8 cellular contexts compared by ENCODE assay signal in the genomic region with DNA sequence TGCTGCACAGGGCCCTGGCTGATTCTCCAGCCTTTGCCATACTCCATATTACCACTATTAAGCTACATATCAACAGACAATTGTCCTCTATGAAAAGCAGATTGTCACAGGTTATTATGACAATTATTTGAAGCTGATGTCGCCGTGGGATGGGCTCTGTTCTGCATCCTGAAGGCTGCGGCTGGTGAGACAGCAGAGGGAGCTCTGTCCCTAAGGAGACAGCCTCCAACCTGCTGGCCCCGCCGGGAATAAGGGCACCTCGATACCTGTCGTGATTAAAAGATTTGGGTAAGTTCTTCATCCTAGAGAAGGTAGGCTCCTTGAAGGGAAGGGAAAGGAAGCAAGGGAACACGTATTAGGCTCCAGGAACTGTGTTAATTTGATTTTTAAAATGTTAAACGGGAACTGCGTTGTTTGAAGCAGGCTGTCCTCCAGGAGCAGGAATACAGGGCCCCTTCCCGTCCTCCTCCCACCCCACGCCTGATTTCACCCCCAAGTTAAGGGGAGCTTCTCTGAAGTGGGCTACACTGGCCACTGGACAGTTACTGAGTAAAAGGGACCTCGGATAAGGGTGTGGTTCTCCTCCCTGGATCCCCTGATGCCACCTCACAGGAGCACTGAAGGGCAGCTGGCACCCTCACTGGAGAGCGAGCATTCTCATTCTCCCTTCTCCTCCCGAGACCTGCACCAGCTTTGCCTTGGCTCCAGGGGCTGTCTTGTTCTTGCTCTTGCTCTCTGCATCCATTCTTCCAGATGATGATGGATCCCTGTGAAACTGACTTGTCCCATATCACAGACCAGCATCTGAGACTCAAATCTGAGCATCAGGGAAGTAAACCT. TPM values are rescaled to one million over a fixed set of nuclear protein-coding genes. Genes with fewer than 3 reads are reported as not detected.
DNase-seq lines count a peak whose midpoint lies in the region; ATAC-seq, FAIRE-seq and TF ChIP-seq lines count a peak whose summit lies in the region.

No MANE protein-coding gene starts in this region.

- H3K27ac Mint-ChIP-seq in activated CD8-positive, alpha-beta memory T cell treated with anti-CD3 and anti-CD28 coated beads, Interleukin-2, amount 10 ng/mL, durations not matched to agents 7 days and 5 days = no peak overlapping the region

- peak; percentile 1 for DNase-seq in DMS79 (lab: John Stamatoyannopoulos, UW)
- DNase-seq in LoVo (ENCODE audit: low spot score) = peak; percentile 51
- DNase-seq in activated CD8-positive, alpha-beta memory T cell treated with anti-CD3 and anti-CD28 coated beads, Interleukin-2, amount 10 ng/mL, durations not matched to agents 7 days and 5 days = no peak
- peak; percentile 20 for DNase-seq in fibroblast of peridontal ligament (ENCODE audit: extremely low read depth)
- DNase-seq in occipital lobe (lab: John Stamatoyannopoulos, UW) = peak; percentile 41
- DNase-seq in H54 (ENCODE audit: insufficient read length, low spot score) = no peak

- H3K36me3 Mint-ChIP-seq in activated CD8-positive, alpha-beta memory T cell treated with anti-CD3 and anti-CD28 coated beads, Interleukin-2, amount 10 ng/mL, durations not matched to agents 7 days and 5 days = peaks cover 3% of the 10 kb centered on the region

- peaks cover 5% of the 10 kb centered on the region for H3K4me1 Mint-ChIP-seq in activated CD8-positive, alpha-beta memory T cell treated with anti-CD3 and anti-CD28 coated beads, Interleukin-2, amount 10 ng/mL, durations not matched to agents 7 days and 5 days

- no peak for TF ChIP-seq POLR2A in H54 (IDR thresholded peaks at IDR 0.05; ENCODE audit: low read depth, low read length)

- peaks cover 16% of the 10 kb centered on the region for H3K27me3 Mint-ChIP-seq in activated CD8-positive, alpha-beta memory T cell treated with anti-CD3 and anti-CD28 coated beads, Interleukin-2, amount 10 ng/mL, durations not matched to agents 7 days and 5 days

- no peak overlapping the region for H3K4me3 Mint-ChIP-seq in activated CD8-positive, alpha-beta memory T cell treated with anti-CD3 and anti-CD28 coated beads, Interleukin-2, amount 10 ng/mL, durations not matched to agents 7 days and 5 days

- ATAC-seq in activated CD8-positive, alpha-beta memory T cell treated with anti-CD3 and anti-CD28 coated beads, Interleukin-2, amount 10 ng/mL, durations not matched to agents 7 days and 5 days = peak; percentile 36
- ATAC-seq in GM21786 (IDR thresholded peaks at IDR 0.05; ENCODE audit: unreplicated experiment) = no peak
- ATAC-seq in GM18873 (IDR thresholded peaks at IDR 0.05; ENCODE audit: low FRiP score, unreplicated experiment) = no peak

- FAIRE-seq in H54 (lab: Jason Lieb, UNC) = no peak

- CTCF ChIA-PET in activated CD8-positive, alpha-beta memory T cell treated with anti-CD3 and anti-CD28 coated beads, Interleukin-2, amount 10 ng/mL, durations not matched to agents 7 days and 5 days (lab: Charles Lee) = interaction anchor here (1.1 to 1.3 kb wide), 2 partner anchors 11 to 44 kb away, joined by 3 to 4 read pairs; a partner anchor contains a TSS

- no peaks in the 10 kb centered on the region for H3K9me3 Mint-ChIP-seq in activated CD8-positive, alpha-beta memory T cell treated with anti-CD3 and anti-CD28 coated beads, Interleukin-2, amount 10 ng/mL, durations not matched to agents 7 days and 5 days (ENCODE audit: low read depth)

RNA-seq across cellular contexts. Expression of a gene that starts 11.8 kb away (rescaled TPM):
- total RNA-seq in activated CD8-positive, alpha-beta memory T cell treated with anti-CD3 and anti-CD28 coated beads, Interleukin-2, amount 10 ng/mL, durations not matched to agents 7 days and 5 days = 100 to 1,000 TPM; 181 to 191 TPM
- total RNA-seq in occipital lobe = 58.8 TPM

RNA-seq across cellular contexts. Expression of a gene that starts 42.6 kb away (rescaled TPM):
- 10 to 100 TPM; 12.7 to 13.0 TPM for total RNA-seq in activated CD8-positive, alpha-beta memory T cell treated with anti-CD3 and anti-CD28 coated beads, Interleukin-2, amount 10 ng/mL, durations not matched to agents 7 days and 5 days
- total RNA-seq in occipital lobe = 0.78 TPM

Comparison
In these comparisons a context has a peak if more than half of its experiments do, and no peak if none do; other contexts are left out.
1. DNase-seq: peak in DMS79 (single experiment), LoVo (single experiment), fibroblast of peridontal ligament (single experiment) and occipital lobe (single experiment); none in activated CD8-positive, alpha-beta memory T cell treated with anti-CD3 and anti-CD28 coated beads, Interleukin-2, amount 10 ng/mL, durations not matched to agents 7 days and 5 days (single experiment) and H54 (single experiment).